ENCODE assay signal across 14 cellular contexts in the genomic region with DNA sequence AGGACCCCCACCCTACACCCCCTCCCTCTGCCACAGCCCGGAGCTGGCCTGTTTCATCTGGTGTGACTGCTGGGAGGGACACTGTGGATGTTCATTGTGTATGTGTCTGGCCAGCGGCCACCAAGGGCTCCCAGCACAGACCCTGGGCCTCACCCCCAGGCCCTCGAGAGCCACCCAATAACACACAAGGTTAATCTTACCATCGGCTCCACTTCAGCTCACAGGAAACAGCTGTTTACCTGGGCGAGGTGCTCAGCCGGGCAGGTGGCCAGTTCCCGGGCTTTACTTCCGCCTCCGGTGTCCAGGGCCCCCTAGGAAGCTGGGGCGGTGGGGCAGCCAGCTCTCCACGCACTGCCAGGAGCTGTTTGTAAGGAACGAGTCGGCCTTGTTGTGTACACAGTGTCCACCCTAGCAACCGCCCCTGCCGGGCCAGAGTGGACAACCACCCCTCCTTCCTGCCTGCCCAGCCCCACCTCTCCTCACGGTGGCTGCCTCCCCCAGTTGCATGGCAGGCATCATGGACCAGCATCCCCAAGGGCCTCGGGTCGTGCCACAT. TPM values are rescaled to one million over a fixed set of nuclear protein-coding genes. Genes with fewer than 3 reads are reported as not detected.
DNase-seq lines count a peak whose midpoint lies in the region; ATAC-seq, FAIRE-seq and TF ChIP-seq lines count a peak whose summit lies in the region.
"Had no signal": no experiment of that assay in that cellular context is flagged by ENCODE, and none has a peak within 500 bp of the region (broad histone marks: within the 10 kb centered on the region; RNA-seq: fewer than 3 reads in every experiment).

No MANE protein-coding gene starts in this region.

- no peak overlapping the region for H3K27ac Mint-ChIP-seq in activated T-helper 17 cell treated with anti-CD3 and anti-CD28 coated beads, Interleukin-2, amount 50 U/mL, for 72 hours
- H3K27ac Mint-ChIP-seq in activated T-cell treated with anti-CD3 and anti-CD28 coated beads, Interleukin-2, amount 50 U/mL, for 72 hours: no peak overlapping the region

- no peaks in the 10 kb centered on the region for H3K79me2 ChIP-seq in K562 (ENCODE audit: control insufficient read depth, insufficient read depth, low read length)

- TF ChIP-seq CTCF in cardiac muscle cell (IDR thresholded peaks at IDR 0.05; ENCODE audit: low read depth, low read length) (no peak), K562 (IDR thresholded peaks at IDR 0.05 in 2 of 3, conservative IDR thresholded peaks at IDR 0.05 in 1 of 3; ENCODE audit: insufficient read depth in 2 of 3, low read depth in 1 of 3, low read length in 3 of 3) (no peak), lower lobe of right lung (IDR thresholded peaks at IDR 0.05) (no peak), upper lobe of right lung (IDR thresholded peaks at IDR 0.05) (no peak)

- no peak for DNase-seq in cardiac muscle cell (ENCODE audit: low read depth in 1 of 2, low spot score in 1 of 2)
- DNase-seq in cardiac septum (ENCODE audit: low spot score): no peak
- DNase-seq in K562 (ENCODE audit: extremely low read depth in 1 of 4, low spot score in 3 of 4): no peak
- peak; percentile 91 for DNase-seq in lower lobe of right lung
- peak; percentile 94 for DNase-seq in upper lobe of right lung
- DNase-seq in activated T-cell treated with anti-CD3 and anti-CD28 coated beads, Interleukin-2, amount 50 U/mL, for 72 hours: no peak
- DNase-seq in HTR-8/SVneo (ENCODE audit: insufficient read length, low spot score): no peak
- DNase-seq: activated effector memory CD4-positive, alpha-beta T cell treated with anti-CD3 and anti-CD28 coated beads, Interleukin-2, amount 50 U/mL, for 16 hours; NCI-H1436 treated with DMSO at 0.1 percent for 48 hours; SJCRH30 had no signal

- no peak for FAIRE-seq in K562 (lab: Jason Lieb, UNC)
- no peak for FAIRE-seq in HTR-8/SVneo (lab: Jason Lieb, UNC)
- FAIRE-seq: bronchial epithelial cell had no signal

- H3K9me3 ChIP-seq in cardiac muscle cell (ENCODE audit: low read depth) (no peaks in the 10 kb centered on the region), K562 (replicated peaks; ENCODE audit: control insufficient read depth, insufficient read depth, low read depth, low read length) (no peaks in the 10 kb centered on the region), lower lobe of right lung (no peaks in the 10 kb centered on the region), upper lobe of right lung (no peaks in the 10 kb centered on the region)
- H3K9me3 ChIP-seq: psoas muscle, SJCRH30 had no signal

- POLR2A ChIA-PET in K562 (lab: Yijun Ruan, JAX): interaction anchor here (0.6 to 2.0 kb wide), 6 partner anchors 9 to 23 kb away, joined by 3 to 9 read pairs (median 3); no protein-coding TSS in a partner anchor

- H3K36me3 ChIP-seq in cardiac muscle cell: no peaks in the 10 kb centered on the region
- no peaks in the 10 kb centered on the region for H3K36me3 ChIP-seq in K562 (ENCODE audit: control insufficient read depth, insufficient read depth, low read length)
- no peaks in the 10 kb centered on the region for H3K36me3 ChIP-seq in lower lobe of right lung
- no peaks in the 10 kb centered on the region for H3K36me3 ChIP-seq in upper lobe of right lung
- H3K36me3 ChIP-seq: SJCRH30 had no signal

- peaks cover 56% of the 10 kb centered on the region for H3K4me1 ChIP-seq in cardiac muscle cell (ENCODE audit: low read depth)
- peaks cover 25 to 89% of the 10 kb centered on the region in 2 experiments for H3K4me1 ChIP-seq in K562 (replicated peaks in 1 of 2; ENCODE audit: control insufficient read depth in 2 of 2, insufficient read depth in 2 of 2, low read length in 2 of 2)
- peaks cover 36% of the 10 kb centered on the region for H3K4me1 ChIP-seq in lower lobe of right lung
- H3K4me1 ChIP-seq in upper lobe of right lung: peaks cover 8% of the 10 kb centered on the region
- H3K4me1 ChIP-seq: psoas muscle had no signal

- no peaks in the 10 kb centered on the region for H3K27me3 Mint-ChIP-seq in activated T-helper 17 cell treated with anti-CD3 and anti-CD28 coated beads, Interleukin-2, amount 50 U/mL, for 72 hours
- no peaks in the 10 kb centered on the region for H3K27me3 Mint-ChIP-seq in activated T-cell treated with anti-CD3 and anti-CD28 coated beads, Interleukin-2, amount 50 U/mL, for 72 hours (ENCODE audit: low read depth)

- in situ Hi-C loops in K562 (cut with MboI): no loop called here

- CTCF ChIA-PET in K562 (lab: Yijun Ruan, JAX; ENCODE audit: low intra/inter-chr PET ratio): no interaction called here

- peak overlapping the region in 1 of 2 experiments; percentile 68; a peak in 1 of 4 replicates for H3K9ac ChIP-seq in K562 (ENCODE audit: insufficient read depth in 1 of 2, low read depth in 2 of 2, low read length in 2 of 2)

- no peak overlapping the region for H3K4me3 ChIP-seq in cardiac muscle cell
- no peak overlapping the region for H3K4me3 ChIP-seq in K562
- no peak overlapping the region for H3K4me3 ChIP-seq in lower lobe of right lung
- H3K4me3 ChIP-seq in upper lobe of right lung: no peak overlapping the region
- H3K4me3 ChIP-seq: psoas muscle, SJCRH30 had no signal

- 65% methylated on average over 16 of the region's 18 CpGs for WGBS in K562 (ENCODE audit: insufficient coverage, low coverage, missing lambda C conversion rate)

- no peaks in the 10 kb centered on the region for H3K9me3 Mint-ChIP-seq in activated T-helper 17 cell treated with anti-CD3 and anti-CD28 coated beads, Interleukin-2, amount 50 U/mL, for 72 hours
- no peaks in the 10 kb centered on the region for H3K9me3 Mint-ChIP-seq in activated T-cell treated with anti-CD3 and anti-CD28 coated beads, Interleukin-2, amount 50 U/mL, for 72 hours

- no peak for TF ChIP-seq RAD21 in K562 (CRISPR knock-in tag; conservative IDR thresholded peaks at IDR 0.05 in 1 of 2, IDR thresholded peaks at IDR 0.05 in 1 of 2)

- H4K20me1 ChIP-seq in K562 (replicated peaks; ENCODE audit: control insufficient read depth, insufficient read depth, low read length): peaks cover 69% of the 10 kb centered on the region

- no peak overlapping the region for H2AFZ ChIP-seq in K562 (ENCODE audit: low read depth, low read length)

- H3K36me3 Mint-ChIP-seq in activated T-helper 17 cell treated with anti-CD3 and anti-CD28 coated beads, Interleukin-2, amount 50 U/mL, for 72 hours (ENCODE audit: low read depth): no peaks in the 10 kb centered on the region
- H3K36me3 Mint-ChIP-seq in activated T-cell treated with anti-CD3 and anti-CD28 coated beads, Interleukin-2, amount 50 U/mL, for 72 hours (ENCODE audit: insufficient read depth in 2 of 2): no peaks in the 10 kb centered on the region

- TF ChIP-seq EP300 in K562 (IDR thresholded peaks at IDR 0.05; ENCODE audit: low read length): no peak

- ATAC-seq in K562 (no peak), lower lobe of right lung (peak; percentile 89 to 91), upper lobe of right lung (peak; percentile 82)
- no peak for ATAC-seq in activated T-helper 17 cell treated with anti-CD3 and anti-CD28 coated beads, Interleukin-2, amount 50 U/mL, for 72 hours (replicated peaks)
- ATAC-seq in activated T-cell treated with anti-CD3 and anti-CD28 coated beads, Interleukin-2, amount 50 U/mL, for 72 hours (replicated peaks in 1 of 2): no peak
- ATAC-seq: esophagus mucosa had no signal

- H3K4me1 Mint-ChIP-seq in activated T-helper 17 cell treated with anti-CD3 and anti-CD28 coated beads, Interleukin-2, amount 50 U/mL, for 72 hours: peaks cover 6% of the 10 kb centered on the region
- H3K4me1 Mint-ChIP-seq in activated T-cell treated with anti-CD3 and anti-CD28 coated beads, Interleukin-2, amount 50 U/mL, for 72 hours (ENCODE audit: low read depth): no peaks in the 10 kb centered on the region

- intact Hi-C loops in cardiac septum (cut with DNase I): no loop called here
- intact Hi-C loops in K562 (cut with micrococcal nuclease): no loop called here
- intact Hi-C loops in lower lobe of right lung (cut with DNase I): no loop called here
- intact Hi-C loops in upper lobe of right lung (cut with DNase I): no loop called here

- H3K27me3 ChIP-seq in cardiac muscle cell: no peaks in the 10 kb centered on the region
- H3K27me3 ChIP-seq in K562 (ENCODE audit: control insufficient read depth in 2 of 2, insufficient read depth in 2 of 2, low read length in 2 of 2): no peaks in the 10 kb centered on the region
- no peaks in the 10 kb centered on the region for H3K27me3 ChIP-seq in lower lobe of right lung (ENCODE audit: low read depth)
- H3K27me3 ChIP-seq in upper lobe of right lung: no peaks in the 10 kb centered on the region
- H3K27me3 ChIP-seq: SJCRH30 had no signal

- H3K4me2 ChIP-seq in K562 (ENCODE audit: insufficient read depth, low read length): no peak overlapping the region

- H3K4me3 Mint-ChIP-seq in activated T-helper 17 cell treated with anti-CD3 and anti-CD28 coated beads, Interleukin-2, amount 50 U/mL, for 72 hours: no peak overlapping the region
- no peak overlapping the region for H3K4me3 Mint-ChIP-seq in activated T-cell treated with anti-CD3 and anti-CD28 coated beads, Interleukin-2, amount 50 U/mL, for 72 hours

- no TSS peak for BruUV-seq in K562 (replicated peaks; lab: Mats Ljungman, UMichigan)

- peaks cover 3% of the 10 kb centered on the region for H3K9me1 ChIP-seq in K562 (ENCODE audit: control insufficient read depth, insufficient read depth, low read length)

- TF ChIP-seq POLR2A in K562 (conservative IDR thresholded peaks at IDR 0.05): no peak

- H3K27ac ChIP-seq in cardiac muscle cell: peak overlapping the region; percentile 92
- H3K27ac ChIP-seq in K562 (ENCODE audit: extremely low read depth, low read depth, low read length): no peak overlapping the region
- peak overlapping the region; percentile 26 for H3K27ac ChIP-seq in lower lobe of right lung
- peak overlapping the region; percentile 70 for H3K27ac ChIP-seq in upper lobe of right lung
- H3K27ac ChIP-seq: psoas muscle, SJCRH30 had no signal

RNA-seq across cellular contexts. Expression of a gene that starts 49.5 kb away (rescaled TPM):
- total RNA-seq in cardiac muscle cell: 0.07 and 0.09 TPM in 2 replicates
- polyA plus RNA-seq in cardiac muscle cell: 0.46 TPM in 1 of 2 replicates, not detected in the other
- total RNA-seq in cardiac septum: 31.8 TPM
- total RNA-seq in K562 (2011; cell fraction: chromatin; rRNA removed; ENCODE audit: low replicate concordance): not detected in 2 replicates
- total RNA-seq in K562 (2011; cell fraction: nucleolus; rRNA removed): not detected in 2 replicates
- total RNA-seq in K562 (2011; cell fraction: nucleoplasm; rRNA removed): not detected in 2 replicates
- not detected in 2 replicates for total RNA-seq in K562 (2014; rRNA removed)
- total RNA-seq in K562 (2014; rRNA removed; fragmentation: Illumina TruSeq; extraction: Trizol): not detected in 2 replicates
- total RNA-seq in K562 (2015; rRNA removed; fragmentation: Illumina TruSeq; extraction: Trizol): not detected in 2 replicates
- total RNA-seq in K562 (2021): 0.07 TPM in 1 of 2 replicates, not detected in the other
- not detected in 2 replicates for polyA plus RNA-seq in K562 (2011; rRNA removed)
- polyA plus RNA-seq in K562 (2011; cell fraction: cytosol; rRNA removed): not detected in 2 replicates
- not detected in 2 replicates for polyA plus RNA-seq in K562 (2011; cell fraction: nucleus; rRNA removed)
- not detected in 2 replicates for polyA plus RNA-seq in K562 (2012)
- polyA plus RNA-seq in K562 (2014; fragmentation: Illumina TruSeq; extraction: Trizol): not detected in 2 replicates
- not detected for polyA plus RNA-seq in K562 (2014; fragmentation: Nextera tagmentation; extraction: Ambion mirVana)
- polyA plus RNA-seq in K562 (2014; rRNA removed): not detected in 2 replicates
- not detected in 2 replicates for polyA minus RNA-seq in K562 (2011; rRNA and poly(A)+ RNA removed)
- polyA minus RNA-seq in K562 (2011; cell fraction: cytosol; rRNA and poly(A)+ RNA removed): not detected in 2 replicates
- polyA minus RNA-seq in K562 (2011; cell fraction: nucleus; rRNA and poly(A)+ RNA removed): not detected in 2 replicates
- 2.3 TPM for total RNA-seq in lower lobe of right lung
- total RNA-seq in upper lobe of right lung: 9.7 TPM
- total RNA-seq in activated T-helper 17 cell treated with anti-CD3 and anti-CD28 coated beads, Interleukin-2, amount 50 U/mL, for 72 hours: not detected
- not detected for total RNA-seq in activated T-cell treated with anti-CD3 and anti-CD28 coated beads, Interleukin-2, amount 50 U/mL, for 72 hours
- total RNA-seq: bronchial epithelial cell, SJCRH30 had no signal

RNA-seq across cellular contexts. Expression of a gene that starts 58.2 kb away (rescaled TPM):
- 12.8 and 13.8 TPM in 2 replicates for total RNA-seq in cardiac muscle cell
- polyA plus RNA-seq in cardiac muscle cell: 4.0 and 5.8 TPM in 2 replicates
- 8.8 TPM for total RNA-seq in cardiac septum
- total RNA-seq in K562 (2011; cell fraction: chromatin; rRNA removed; ENCODE audit: low replicate concordance): 2.4 and 9.1 TPM in 2 replicates
- total RNA-seq in K562 (2011; cell fraction: nucleolus; rRNA removed): 4.7 and 4.8 TPM in 2 replicates
- 3.3 and 3.7 TPM in 2 replicates for total RNA-seq in K562 (2011; cell fraction: nucleoplasm; rRNA removed)
- total RNA-seq in K562 (2014; rRNA removed): 1.5 and 1.6 TPM in 2 replicates
- 0.25 and 0.29 TPM in 2 replicates for total RNA-seq in K562 (2014; rRNA removed; fragmentation: Illumina TruSeq; extraction: Trizol)
- total RNA-seq in K562 (2015; rRNA removed; fragmentation: Illumina TruSeq; extraction: Trizol): 0.83 and 1.3 TPM in 2 replicates
- total RNA-seq in K562 (2021): 3.8 and 4.3 TPM in 2 replicates
- polyA plus RNA-seq in K562 (2011; rRNA removed): 0.36 and 0.47 TPM in 2 replicates
- polyA plus RNA-seq in K562 (2011; cell fraction: cytosol; rRNA removed): 0.37 and 0.76 TPM in 2 replicates
- 3.5 and 10.4 TPM in 2 replicates for polyA plus RNA-seq in K562 (2011; cell fraction: nucleus; rRNA removed)
- 2.9 and 5.1 TPM in 2 replicates for polyA plus RNA-seq in K562 (2012)
- polyA plus RNA-seq in K562 (2014; fragmentation: Illumina TruSeq; extraction: Trizol): 1.2 and 1.7 TPM in 2 replicates
- polyA plus RNA-seq in K562 (2014; fragmentation: Nextera tagmentation; extraction: Ambion mirVana): not detected
- 1.8 and 2.1 TPM in 2 replicates for polyA plus RNA-seq in K562 (2014; rRNA removed)
- 0.15 and 0.49 TPM in 2 replicates for polyA minus RNA-seq in K562 (2011; rRNA and poly(A)+ RNA removed)
- polyA minus RNA-seq in K562 (2011; cell fraction: cytosol; rRNA and poly(A)+ RNA removed): 0.48 TPM in 1 of 2 replicates, not detected in the other
- 1.9 and 3.4 TPM in 2 replicates for polyA minus RNA-seq in K562 (2011; cell fraction: nucleus; rRNA and poly(A)+ RNA removed)
- 16.2 TPM for total RNA-seq in lower lobe of right lung
- total RNA-seq in upper lobe of right lung: 13.8 TPM
- 10 to 100 TPM in 1 of 2 donors, 1 to 10 TPM in 1; 7.8 to 13.6 TPM for total RNA-seq in activated T-helper 17 cell treated with anti-CD3 and anti-CD28 coated beads, Interleukin-2, amount 50 U/mL, for 72 hours
- total RNA-seq in activated T-cell treated with anti-CD3 and anti-CD28 coated beads, Interleukin-2, amount 50 U/mL, for 72 hours: 1 to 10 TPM; 7.1 to 7.3 TPM

Comparison
In these comparisons a context has a peak if more than half of its experiments do, and no peak if none do; other contexts are left out.
1. DNase-seq: peak in lower lobe of right lung (single experiment) and upper lobe of right lung (single experiment); none in cardiac muscle cell (0 of 2), cardiac septum (single experiment), K562 (0 of 4), activated T-cell treated with anti-CD3 and anti-CD28 coated beads, Interleukin-2, amount 50 U/mL, for 72 hours (0 of 2) and HTR-8/SVneo (single experiment).
2. ATAC-seq: peak in lower lobe of right lung (2 of 2) and upper lobe of right lung (single experiment); none in K562 (single experiment), activated T-helper 17 cell treated with anti-CD3 and anti-CD28 coated beads, Interleukin-2, amount 50 U/mL, for 72 hours (single experiment) and activated T-cell treated with anti-CD3 and anti-CD28 coated beads, Interleukin-2, amount 50 U/mL, for 72 hours (0 of 2).